8 cellular contexts compared by ENCODE assay signal in genomic region chr3:42012935-42013651, GRCh38. TPM values are rescaled to one million over a fixed set of nuclear protein-coding genes. Genes with fewer than 3 reads are reported as not detected.
DNase-seq lines count a peak whose midpoint lies in the region; ATAC-seq and TF ChIP-seq lines count a peak whose summit lies in the region.

No MANE protein-coding gene starts in this region.

- H3K4me3 Mint-ChIP-seq in Caco-2 (ENCODE audit: unreplicated experiment): peak overlapping the region; percentile 81
- H3K4me3 Mint-ChIP-seq in activated naive CD4-positive, alpha-beta T cell treated with anti-CD3 and anti-CD28 coated beads for 36 hours: peak overlapping the region; percentile 86

- H3K4me1 ChIP-seq in Caco-2 (0 out of 2 replicates have a peak, but pooled peaks cover 9% of the 10 kb centered on the region), testis (peaks cover 15% of the 10 kb centered on the region)

- 5 to 16% methylated on average over 17 to 49 of the region's 51 CpGs for WGBS in testis, 2 donors

- H3K4me1 Mint-ChIP-seq in Caco-2 (ENCODE audit: low read depth, unreplicated experiment): peaks cover 21% of the 10 kb centered on the region
- H3K4me1 Mint-ChIP-seq in activated naive CD4-positive, alpha-beta T cell treated with anti-CD3 and anti-CD28 coated beads for 36 hours (ENCODE audit: low read depth): peaks cover 47% of the 10 kb centered on the region

- CTCF ChIA-PET in Caco-2 (lab: Charles Lee): no interaction called here
- CTCF ChIA-PET in activated naive CD4-positive, alpha-beta T cell treated with anti-CD3 and anti-CD28 coated beads for 36 hours (lab: Charles Lee): interaction anchor here (0.6 to 1.2 kb wide), 2 partner anchors 59 to 86 kb away, joined by 3 to 5 read pairs; no protein-coding TSS in a partner anchor

- peak; percentile 59 to 76 for DNase-seq in Caco-2
- peak; percentile 96 for DNase-seq in SIG-M5 treated with dmso at 0.1 percent for 504 hours (lab: John Stamatoyannopoulos, UW; ENCODE audit: unreplicated experiment)
- peak; percentile 77 for DNase-seq in activated naive CD4-positive, alpha-beta T cell treated with anti-CD3 and anti-CD28 coated beads for 36 hours
- DNase-seq in globus pallidus (ENCODE audit: low spot score): peak; percentile 54
- DNase-seq in omental fat pad (ENCODE audit: low spot score): no peak
- peak; percentile 77 for DNase-seq in testis

- H3K27me3 ChIP-seq in Caco-2 (replicated peaks; ENCODE audit: control insufficient read depth, insufficient read depth, low read length): no peaks in the 10 kb centered on the region; the same call in 1 of the 2 replicates
- H3K27me3 ChIP-seq in testis: no peaks in the 10 kb centered on the region

- no peaks in the 10 kb centered on the region for H3K9me3 ChIP-seq in Caco-2
- no peaks in the 10 kb centered on the region for H3K9me3 ChIP-seq in testis

- no peaks in the 10 kb centered on the region for H3K9me3 Mint-ChIP-seq in Caco-2 (ENCODE audit: unreplicated experiment)
- H3K9me3 Mint-ChIP-seq in activated naive CD4-positive, alpha-beta T cell treated with anti-CD3 and anti-CD28 coated beads for 36 hours: no peaks in the 10 kb centered on the region

- POLR2A ChIA-PET in Caco-2 (lab: Charles Lee): no interaction called here

- peak overlapping the region; percentile 72 for H3K27ac Mint-ChIP-seq in Caco-2 (ENCODE audit: unreplicated experiment)
- peak overlapping the region; percentile 87 for H3K27ac Mint-ChIP-seq in activated naive CD4-positive, alpha-beta T cell treated with anti-CD3 and anti-CD28 coated beads for 36 hours

- no peaks in the 10 kb centered on the region for H3K27me3 Mint-ChIP-seq in Caco-2 (ENCODE audit: insufficient read depth, unreplicated experiment)
- no peaks in the 10 kb centered on the region for H3K27me3 Mint-ChIP-seq in activated naive CD4-positive, alpha-beta T cell treated with anti-CD3 and anti-CD28 coated beads for 36 hours (ENCODE audit: low read depth)

- H3K36me3 ChIP-seq in Caco-2 (ENCODE audit: control insufficient read depth, insufficient read depth, low read length) (no peaks in the 10 kb centered on the region), testis (ENCODE audit: low read depth, missing control alignments) (no peaks in the 10 kb centered on the region)

- peak overlapping the region in 1 of 2 donors; percentile 75 for H3K27ac ChIP-seq in testis

- peak; percentile 84 for ATAC-seq in GM19395 (IDR thresholded peaks at IDR 0.05; ENCODE audit: unreplicated experiment)
- peak; percentile 71 for ATAC-seq in HG03469 (IDR thresholded peaks at IDR 0.05; ENCODE audit: unreplicated experiment)
- ATAC-seq in omental fat pad (ENCODE audit: low FRiP score): peak; percentile 78

- H3K4me3 ChIP-seq in Caco-2 (ENCODE audit: low read depth, low read length): peak overlapping the region; percentile 89
- H3K4me3 ChIP-seq in testis: peak overlapping the region; percentile 62 to 75

- BruUV-seq in Caco-2 (replicated peaks; lab: Mats Ljungman, UMichigan): no TSS peak

- TF ChIP-seq CTCF in Caco-2 (IDR thresholded peaks at IDR 0.05; ENCODE audit: insufficient read depth in 1 of 2, low read depth in 1 of 2, low read length in 1 of 2, severe bottlenecking in 1 of 2, unreplicated experiment in 1 of 2) (no peak), omental fat pad (IDR thresholded peaks at IDR 0.05) (no peak), testis (IDR thresholded peaks at IDR 0.05) (no peak)

- intact Hi-C loops in Caco-2 (cut with micrococcal nuclease; ENCODE audit: unreplicated experiment): loop anchor here (1.0 to 2.0 kb wide), 2 partner anchors 52 to 86 kb away; no protein-coding TSS in a partner anchor
- intact Hi-C loops in activated naive CD4-positive, alpha-beta T cell treated with anti-CD3 and anti-CD28 coated beads for 36 hours (cut with micrococcal nuclease): loop anchor here (1.0 to 10.0 kb wide), 11 partner anchors 51 to 1488 kb away; partner anchors contain the start of genes NKTR, ULK4 and ZNF621
- intact Hi-C loops in testis (cut with DNase I; ENCODE audit: low total_unique reads): loop anchor here (10.0 kb wide), 3 partner anchors 52 to 652 kb away; partner anchors contain the start of gene TRAK1

- no peaks in the 10 kb centered on the region for H3K36me3 Mint-ChIP-seq in Caco-2 (ENCODE audit: insufficient read depth, unreplicated experiment)
- H3K36me3 Mint-ChIP-seq in activated naive CD4-positive, alpha-beta T cell treated with anti-CD3 and anti-CD28 coated beads for 36 hours (ENCODE audit: low read depth): peaks cover 4% of the 10 kb centered on the region

- no peak for TF ChIP-seq POLR2A in testis (IDR thresholded peaks at IDR 0.05)

RNA-seq across cellular contexts. Expression of gene ULK4, which starts 51.2 kb away (rescaled TPM):
- total RNA-seq in Caco-2 (2022) (4.2 and 4.6 TPM in 2 replicates), omental fat pad (10 to 100 TPM; 15.8 to 20.6 (median 16.3) TPM), testis (10 to 100 TPM; 47.4 to 91.6 TPM)
- total RNA-seq in activated naive CD4-positive, alpha-beta T cell treated with anti-CD3 and anti-CD28 coated beads for 36 hours: 1 to 10 TPM; 8.5 to 9.1 TPM
- polyA plus RNA-seq in testis (ENCODE audit: insufficient read depth, low read depth, low replicate concordance): 45.7 TPM
